ENCODE assay signal across 13 cellular contexts in the genomic region with DNA sequence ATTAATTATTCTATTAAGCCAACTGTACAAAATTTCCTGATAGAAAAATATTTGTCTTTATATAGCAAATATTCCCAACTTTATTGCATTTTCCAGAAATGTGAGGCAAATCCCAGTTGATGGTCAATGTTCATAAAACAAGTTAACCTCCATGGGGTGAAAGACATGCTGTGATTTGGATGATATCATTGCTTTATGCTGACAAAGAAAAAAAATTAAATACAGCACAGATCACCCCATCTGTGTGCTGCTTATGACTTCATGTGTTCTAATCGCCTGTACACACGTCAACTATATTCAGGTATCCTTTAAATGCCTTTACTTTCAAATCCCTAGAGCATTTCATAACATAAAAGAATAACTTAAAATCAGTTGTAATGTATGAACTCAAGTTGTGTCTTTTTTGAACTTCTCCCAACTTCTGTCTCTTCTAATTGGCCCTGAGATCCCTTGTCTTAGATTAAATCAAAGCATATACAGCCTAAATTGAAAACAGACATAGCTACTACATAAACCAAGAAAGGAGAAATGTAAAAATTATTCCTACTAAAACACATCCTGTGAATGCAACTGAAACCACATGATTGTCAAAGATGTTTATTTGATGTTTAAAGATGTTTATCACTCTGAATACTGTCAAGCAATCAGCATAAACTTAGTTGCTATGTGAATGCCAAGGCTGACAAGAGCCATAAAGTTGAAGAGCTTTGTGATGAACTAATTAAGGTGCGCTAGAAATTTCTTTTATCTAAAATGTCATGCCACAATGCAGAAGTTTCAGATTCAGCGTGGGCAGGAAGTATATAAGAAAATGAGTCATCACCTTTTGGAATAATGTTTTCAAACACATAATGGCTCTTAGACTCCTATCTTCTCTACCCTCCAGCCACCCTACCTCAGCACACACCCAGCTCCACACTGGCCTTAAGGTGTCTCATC.
DNase-seq lines count a peak whose midpoint lies in the region; ATAC-seq and TF ChIP-seq lines count a peak whose summit lies in the region.
"Had no signal": no experiment of that assay in that cellular context is flagged by ENCODE, and none has a peak within 500 bp of the region (broad histone marks: within the 10 kb centered on the region; RNA-seq: fewer than 3 reads in every experiment).

No MANE protein-coding gene starts in this region.

- no peaks in the 10 kb centered on the region for H3K27me3 ChIP-seq in ACC112 (ENCODE audit: insufficient read depth, low read length)

- peaks cover 12% of the 10 kb centered on the region for H3K4me1 ChIP-seq in ACC112 (ENCODE audit: control insufficient read depth, insufficient read depth, low read length, unreplicated experiment)

- ATAC-seq in SK-N-SH treated with all-trans-retinoic acid at 6 μM for 48 hours (peak; percentile 90), HG02938 (IDR thresholded peaks at IDR 0.05; ENCODE audit: unreplicated experiment) (no peak)

- no peaks in the 10 kb centered on the region for H3K79me2 ChIP-seq in ACC112 (ENCODE audit: control insufficient read depth, insufficient read depth, low read length, unreplicated experiment)

- H3K36me3 ChIP-seq in ACC112 (ENCODE audit: insufficient read depth, low read length): no peaks in the 10 kb centered on the region

- DNase-seq in H4 (ENCODE audit: low spot score) (peak; percentile 49), iris pigment epithelial cell (ENCODE audit: low read depth) (peak; percentile 38), amygdala (lab: John Stamatoyannopoulos, UW) (no peak), NCI-H2171 (lab: John Stamatoyannopoulos, UW) (no peak)
- no peak for DNase-seq in central memory CD4-positive, alpha-beta T cell
- DNase-seq: activated CD8-positive, alpha-beta memory T cell treated with anti-CD3 and anti-CD28 coated beads for 24 hours; activated effector memory CD4-positive, alpha-beta T cell treated with Interleukin-2 at 50 U/mL for 16 hours; immature natural killer cell; stimulated activated CD4-positive, alpha-beta T cell treated with anti-CD3 and anti-CD28 coated beads, Interleukin-12 subunit alpha, Interleukin-12 subunit beta, amount 100 ng/mL, for 4 hours; substantia nigra had no signal

- peak overlapping the region; percentile 76 for H2AFZ ChIP-seq in ACC112 (ENCODE audit: low read length, unreplicated experiment)

- H3K4me3 ChIP-seq in ACC112 (ENCODE audit: low read depth, low read length): no peak overlapping the region

- no peak overlapping the region for H3K27ac ChIP-seq in ACC112 (ENCODE audit: low read depth, low read length)

TF ChIP-seq in SK-N-SH treated with all-trans-retinoic acid at 6 μM for 48 hours, 23 proteins besides CTCF, POLR2A, EP300 and RAD21:
- TF ChIP-seq TOX (CRISPR knock-in tag; IDR thresholded peaks at IDR 0.05; ENCODE audit: borderline replicate concordance): peak; percentile 42; the same call in 1 of the 2 replicates
- peak; percentile 92 for TF ChIP-seq ISL1 (CRISPR knock-in tag; IDR thresholded peaks at IDR 0.05)
- peak; percentile 87 for TF ChIP-seq ZC3H10 (CRISPR knock-in tag; IDR thresholded peaks at IDR 0.05)
- no peak for TF ChIP-seq RARB (CRISPR knock-in tag; IDR thresholded peaks at IDR 0.05)
- TF ChIP-seq, protein P1, sequence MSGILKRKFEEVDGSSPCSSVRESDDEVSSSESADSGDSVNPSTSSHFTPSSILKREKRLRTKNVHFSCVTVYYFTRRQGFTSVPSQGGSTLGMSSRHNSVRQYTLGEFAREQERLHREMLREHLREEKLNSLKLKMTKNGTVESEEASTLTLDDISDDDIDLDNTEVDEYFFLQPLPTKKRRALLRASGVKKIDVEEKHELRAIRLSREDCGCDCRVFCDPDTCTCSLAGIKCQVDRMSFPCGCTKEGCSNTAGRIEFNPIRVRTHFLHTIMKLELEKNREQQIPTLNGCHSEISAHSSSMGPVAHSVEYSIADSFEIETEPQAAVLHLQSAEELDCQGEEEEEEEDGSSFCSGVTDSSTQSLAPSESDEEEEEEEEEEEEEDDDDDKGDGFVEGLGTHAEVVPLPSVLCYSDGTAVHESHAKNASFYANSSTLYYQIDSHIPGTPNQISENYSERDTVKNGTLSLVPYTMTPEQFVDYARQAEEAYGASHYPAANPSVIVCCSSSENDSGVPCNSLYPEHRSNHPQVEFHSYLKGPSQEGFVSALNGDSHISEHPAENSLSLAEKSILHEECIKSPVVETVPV (CRISPR knock-in tag; IDR thresholded peaks at IDR 0.05): peak; percentile 15; the same call in 1 of the 2 replicates
- TF ChIP-seq TCF4 (CRISPR knock-in tag; IDR thresholded peaks at IDR 0.05; ENCODE audit: borderline replicate concordance): peak; percentile 62; the same call in 1 of the 2 replicates
- no peak for TF ChIP-seq ESRRG (CRISPR knock-in tag; IDR thresholded peaks at IDR 0.05)
- TF ChIP-seq SNAI2 (CRISPR knock-in tag; IDR thresholded peaks at IDR 0.05): peak; percentile 48; the same call in 1 of the 2 replicates

Comparison
In these comparisons a context has a peak if more than half of its experiments do, and no peak if none do; other contexts are left out.
1. DNase-seq: peak in H4 (single experiment) and iris pigment epithelial cell (single experiment); none in amygdala (0 of 56), central memory CD4-positive, alpha-beta T cell (single experiment) and NCI-H2171 (single experiment).